Comparison of ENCODE assay signal across 1 cellular context in genomic region chr2:142684667-142685066, GRCh38.
TF ChIP-seq lines count a peak whose summit lies in the region.

No MANE protein-coding gene starts in this region.

TF ChIP-seq in WTC11, 78 proteins besides CTCF, POLR2A, EP300 and RAD21 (continued from another document):
- TF ChIP-seq, protein P1, sequence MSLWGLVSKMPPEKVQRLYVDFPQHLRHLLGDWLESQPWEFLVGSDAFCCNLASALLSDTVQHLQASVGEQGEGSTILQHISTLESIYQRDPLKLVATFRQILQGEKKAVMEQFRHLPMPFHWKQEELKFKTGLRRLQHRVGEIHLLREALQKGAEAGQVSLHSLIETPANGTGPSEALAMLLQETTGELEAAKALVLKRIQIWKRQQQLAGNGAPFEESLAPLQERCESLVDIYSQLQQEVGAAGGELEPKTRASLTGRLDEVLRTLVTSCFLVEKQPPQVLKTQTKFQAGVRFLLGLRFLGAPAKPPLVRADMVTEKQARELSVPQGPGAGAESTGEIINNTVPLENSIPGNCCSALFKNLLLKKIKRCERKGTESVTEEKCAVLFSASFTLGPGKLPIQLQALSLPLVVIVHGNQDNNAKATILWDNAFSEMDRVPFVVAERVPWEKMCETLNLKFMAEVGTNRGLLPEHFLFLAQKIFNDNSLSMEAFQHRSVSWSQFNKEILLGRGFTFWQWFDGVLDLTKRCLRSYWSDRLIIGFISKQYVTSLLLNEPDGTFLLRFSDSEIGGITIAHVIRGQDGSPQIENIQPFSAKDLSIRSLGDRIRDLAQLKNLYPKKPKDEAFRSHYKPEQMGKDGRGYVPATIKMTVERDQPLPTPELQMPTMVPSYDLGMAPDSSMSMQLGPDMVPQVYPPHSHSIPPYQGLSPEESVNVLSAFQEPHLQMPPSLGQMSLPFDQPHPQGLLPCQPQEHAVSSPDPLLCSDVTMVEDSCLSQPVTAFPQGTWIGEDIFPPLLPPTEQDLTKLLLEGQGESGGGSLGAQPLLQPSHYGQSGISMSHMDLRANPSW (CRISPR knock-in tag; conservative IDR thresholded peaks at IDR 0.05; ENCODE audit: low read depth) = no peak
- TF ChIP-seq RORB (CRISPR knock-in tag; IDR thresholded peaks at IDR 0.05) (no peak), E2F1 (CRISPR knock-in tag; IDR thresholded peaks at IDR 0.05) (no peak), ZNF671 (CRISPR knock-in tag; IDR thresholded peaks at IDR 0.05) (no peak), ZNF281 (CRISPR knock-in tag; IDR thresholded peaks at IDR 0.05) (no peak), GRHL2 (CRISPR knock-in tag; IDR thresholded peaks at IDR 0.05; ENCODE audit: insufficient replicate concordance, severe bottlenecking) (no peak), JAZF1 (CRISPR knock-in tag; IDR thresholded peaks at IDR 0.05) (no peak), ELF4 (CRISPR knock-in tag; IDR thresholded peaks at IDR 0.05; ENCODE audit: low read depth) (no peak), ATF1 (CRISPR knock-in tag; IDR thresholded peaks at IDR 0.05) (no peak), SP1 (CRISPR knock-in tag; conservative IDR thresholded peaks at IDR 0.05) (no peak), ZNF121 (CRISPR knock-in tag; IDR thresholded peaks at IDR 0.05) (no peak)
